Comparison of ENCODE assay signal across 13 cellular contexts in the genomic region with DNA sequence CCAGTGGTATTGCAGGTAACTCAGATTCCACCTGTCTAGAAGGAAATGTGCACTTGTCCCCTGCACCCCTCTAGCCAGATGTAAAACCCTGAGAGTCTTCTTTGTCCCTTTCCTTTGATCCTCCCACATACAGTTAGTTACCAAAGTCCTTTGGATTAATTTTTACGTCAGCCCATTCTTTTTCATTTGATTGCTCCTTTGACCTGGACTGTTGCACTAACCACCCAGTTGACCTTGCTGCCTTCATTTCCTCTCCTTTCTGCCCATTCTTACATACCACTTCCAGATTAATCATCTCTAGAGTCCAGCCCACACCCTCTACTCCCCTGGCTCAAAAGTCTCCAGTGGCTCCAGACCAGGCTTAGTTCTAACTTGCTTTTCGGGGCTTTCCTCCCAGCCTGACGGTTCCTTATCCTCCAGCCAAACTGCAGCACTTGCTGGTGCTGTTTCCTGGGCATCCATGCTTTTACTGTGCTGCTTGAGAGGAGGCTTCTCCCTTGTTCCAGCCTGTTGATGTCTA.
DNase-seq lines count a peak whose midpoint lies in the region; ATAC-seq, FAIRE-seq and TF ChIP-seq lines count a peak whose summit lies in the region.
"Had no signal": no experiment of that assay in that cellular context is flagged by ENCODE, and none has a peak within 500 bp of the region (broad histone marks: within the 10 kb centered on the region; RNA-seq: fewer than 3 reads in every experiment).

No MANE protein-coding gene starts in this region.

- RAD21 ChIA-PET in GM12878 (lab: Charles Lee; ENCODE audit: unreplicated experiment) = interaction anchor here (1.5 to 10.8 kb wide), 2 partner anchors 31 to 79 kb away, joined by 6 to 157 read pairs; no protein-coding TSS in a partner anchor

- peaks cover 27% of the 10 kb centered on the region for H3K4me1 ChIP-seq in GM12878 (ENCODE audit: control insufficient read depth, insufficient read depth, low read length)
- H3K4me1 ChIP-seq in lower lobe of right lung = peaks cover 76% of the 10 kb centered on the region
- peaks cover 64 to 86% (median 67%) of the 10 kb centered on the region in 4 donors for H3K4me1 ChIP-seq in upper lobe of left lung

- no peak overlapping the region for H3K9ac ChIP-seq in GM12878 (ENCODE audit: control insufficient read depth, insufficient read depth, low read length)

- SMC1A ChIA-PET in GM12878 (lab: Charles Lee; ENCODE audit: uncharacterized antibody, unreplicated experiment) = interaction anchor here (1.0 to 21.8 kb wide), 5 partner anchors 19 to 78 kb away, joined by 3 to 569 read pairs (median 4); no protein-coding TSS in a partner anchor

- H4K20me1 ChIP-seq in GM12878 (ENCODE audit: control insufficient read depth, insufficient read depth) = no peaks in the 10 kb centered on the region

- no peak for TF ChIP-seq CTCF in GM12878 (IDR thresholded peaks at IDR 0.05 in 2 of 3, conservative IDR thresholded peaks at IDR 0.05 in 1 of 3; ENCODE audit: control insufficient read depth in 2 of 3, extremely low read depth in 1 of 3, insufficient read depth in 1 of 3, low read depth in 3 of 3, low read length in 3 of 3)
- TF ChIP-seq CTCF in lower lobe of right lung (IDR thresholded peaks at IDR 0.05) = no peak
- TF ChIP-seq CTCF in upper lobe of left lung (IDR thresholded peaks at IDR 0.05) = no peak
- TF ChIP-seq CTCF in glutamatergic neuron (IDR thresholded peaks at IDR 0.05; ENCODE audit: partially characterized antibody, unreplicated experiment) = no peak

- 82% methylated on average over 3 of the region's 3 CpGs for WGBS in GM12878 (ENCODE audit: insufficient coverage, insufficient replicate concordance, low lambda C conversion rate, missing lambda C conversion rate)
- WGBS in upper lobe of left lung, 2 donors = 58 to 59% methylated on average over 3 of the region's 3 CpGs

- H2AFZ ChIP-seq in GM12878 (ENCODE audit: control insufficient read depth, low read depth, low read length) = no peak overlapping the region

- H3K4me3 ChIP-seq in GM12878 = no peak overlapping the region
- no peak overlapping the region for H3K4me3 ChIP-seq in lower lobe of right lung
- no peak overlapping the region for H3K4me3 ChIP-seq in upper lobe of left lung
- H3K4me3 ChIP-seq: skin epidermis had no signal

- H3K27me3 ChIP-seq in GM12878 (replicated peaks in 1 of 2; ENCODE audit: control insufficient read depth in 2 of 2, insufficient read depth in 2 of 2, low read length in 1 of 2) (no peaks in the 10 kb centered on the region), lower lobe of right lung (ENCODE audit: low read depth) (no peaks in the 10 kb centered on the region), upper lobe of left lung (no peaks in the 10 kb centered on the region)
- H3K27me3 ChIP-seq: brain microvascular endothelial cell, foreskin keratinocyte had no signal

- H3K27me3 Mint-ChIP-seq in activated naive CD8-positive, alpha-beta T cell treated with anti-CD3 and anti-CD28 coated beads, Interleukin-2, amount 10 ng/mL, durations not matched to agents 7 days and 5 days = no peaks in the 10 kb centered on the region
- H3K27me3 Mint-ChIP-seq in activated naive CD8-positive, alpha-beta T cell treated with anti-CD3 and anti-CD28 coated beads, Interleukin-2, amount 50 U/mL, for 24 hours = no peaks in the 10 kb centered on the region
- peaks cover 12% of the 10 kb centered on the region for H3K27me3 Mint-ChIP-seq in glutamatergic neuron (ENCODE audit: unreplicated experiment)

- H3K9me3 ChIP-seq in GM12878 (replicated peaks; ENCODE audit: control insufficient read depth, insufficient read depth, low read length) (no peaks in the 10 kb centered on the region), lower lobe of right lung (no peaks in the 10 kb centered on the region), upper lobe of left lung (no peaks in the 10 kb centered on the region)

- no peak overlapping the region for H3K27ac ChIP-seq in GM12878 (ENCODE audit: control insufficient read depth, insufficient read depth)
- H3K27ac ChIP-seq in lower lobe of right lung = peak overlapping the region; percentile 39
- H3K27ac ChIP-seq in upper lobe of left lung = peak overlapping the region; percentile 22 to 95 (median 94)
- H3K27ac ChIP-seq: brain microvascular endothelial cell, foreskin keratinocyte had no signal

- no TSS peak for BruUV-seq in GM12878 (replicated peaks; lab: Mats Ljungman, UMichigan)

- peaks cover 3% of the 10 kb centered on the region for H3K36me3 Mint-ChIP-seq in activated naive CD8-positive, alpha-beta T cell treated with anti-CD3 and anti-CD28 coated beads, Interleukin-2, amount 10 ng/mL, durations not matched to agents 7 days and 5 days
- no peaks in the 10 kb centered on the region for H3K36me3 Mint-ChIP-seq in activated naive CD8-positive, alpha-beta T cell treated with anti-CD3 and anti-CD28 coated beads, Interleukin-2, amount 50 U/mL, for 24 hours (ENCODE audit: low read depth)
- H3K36me3 Mint-ChIP-seq in glutamatergic neuron (ENCODE audit: unreplicated experiment) = no peaks in the 10 kb centered on the region

- no peak for TF ChIP-seq POLR2A in GM12878 (IDR thresholded peaks at IDR 0.05; ENCODE audit: low read depth, low read length)
- no peak for TF ChIP-seq POLR2A in upper lobe of left lung (IDR thresholded peaks at IDR 0.05)

- in situ Hi-C loops in GM12878 (cut with MboI) = no loop called here

- TF ChIP-seq RAD21 in GM12878 (IDR thresholded peaks at IDR 0.05; ENCODE audit: insufficient read depth, low read depth, low read length) = no peak

- POLR2A ChIA-PET in activated naive CD8-positive, alpha-beta T cell treated with anti-CD3 and anti-CD28 coated beads, Interleukin-2, amount 10 ng/mL, durations not matched to agents 7 days and 5 days (lab: Charles Lee) = interaction anchor here (0.5 kb wide), 1 partner anchor 423 kb away, joined by 3 read pairs; no protein-coding TSS in a partner anchor
- POLR2A ChIA-PET in GM12878 (lab: Charles Lee) = interaction anchor here (0.6 to 14.4 kb wide), 3 partner anchors 16 to 88 kb away, joined by 4 to 504 read pairs (median 5); no protein-coding TSS in a partner anchor

- peaks cover 28% of the 10 kb centered on the region for H3K79me2 ChIP-seq in GM12878 (ENCODE audit: control insufficient read depth, insufficient read depth, low read length)

- no peaks in the 10 kb centered on the region for H3K9me3 Mint-ChIP-seq in activated naive CD8-positive, alpha-beta T cell treated with anti-CD3 and anti-CD28 coated beads, Interleukin-2, amount 10 ng/mL, durations not matched to agents 7 days and 5 days
- H3K9me3 Mint-ChIP-seq in activated naive CD8-positive, alpha-beta T cell treated with anti-CD3 and anti-CD28 coated beads, Interleukin-2, amount 50 U/mL, for 24 hours = no peaks in the 10 kb centered on the region
- peaks cover 16% of the 10 kb centered on the region for H3K9me3 Mint-ChIP-seq in glutamatergic neuron (ENCODE audit: unreplicated experiment)

- H3K4me1 Mint-ChIP-seq in activated naive CD8-positive, alpha-beta T cell treated with anti-CD3 and anti-CD28 coated beads, Interleukin-2, amount 10 ng/mL, durations not matched to agents 7 days and 5 days = peaks cover 15% of the 10 kb centered on the region
- H3K4me1 Mint-ChIP-seq in activated naive CD8-positive, alpha-beta T cell treated with anti-CD3 and anti-CD28 coated beads, Interleukin-2, amount 50 U/mL, for 24 hours = peaks cover 28% of the 10 kb centered on the region
- H3K4me1 Mint-ChIP-seq in glutamatergic neuron (ENCODE audit: low read depth, unreplicated experiment) = peaks cover 27% of the 10 kb centered on the region

- ATAC-seq in activated naive CD8-positive, alpha-beta T cell treated with anti-CD3 and anti-CD28 coated beads, Interleukin-2, amount 10 ng/mL, durations not matched to agents 7 days and 5 days (ENCODE audit: low read depth) = no peak
- no peak for ATAC-seq in activated naive CD8-positive, alpha-beta T cell treated with anti-CD3 and anti-CD28 coated beads, Interleukin-2, amount 50 U/mL, for 24 hours
- no peak for ATAC-seq in GM12878
- ATAC-seq in lower lobe of right lung = no peak
- ATAC-seq in upper lobe of left lung (ENCODE audit: low FRiP score in 2 of 2) = no peak
- ATAC-seq: foreskin keratinocyte had no signal

- CTCF ChIA-PET in GM12878 (lab: Yijun Ruan, JAX) = interaction anchor here (2.2 kb wide), 2 partner anchors 32 to 149 kb away, joined by 7 to 10 read pairs; no protein-coding TSS in a partner anchor

- DNase-seq in activated naive CD8-positive, alpha-beta T cell treated with anti-CD3 and anti-CD28 coated beads, Interleukin-2, amount 10 ng/mL, durations not matched to agents 7 days and 5 days = no peak
- no peak for DNase-seq in activated naive CD8-positive, alpha-beta T cell treated with anti-CD3 and anti-CD28 coated beads, Interleukin-2, amount 50 U/mL, for 24 hours
- DNase-seq in GM12878 (ENCODE audit: low read depth, low spot score) (no peak), lower lobe of right lung (no peak), upper lobe of left lung (no peak), HuH-7.5 (ENCODE audit: low spot score) (no peak), glutamatergic neuron (no peak)
- no peak for DNase-seq in activated naive CD4-positive, alpha-beta T cell treated with Interleukin-2 at 50 U/mL for 16 hours
- DNase-seq: brain microvascular endothelial cell, foreskin keratinocyte, midbrain had no signal

- no peak overlapping the region for H3K4me2 ChIP-seq in GM12878 (ENCODE audit: control insufficient read depth, insufficient read depth)

- FAIRE-seq in GM12878 (lab: Jason Lieb, UNC) = no peak
- FAIRE-seq: A204.1 had no signal

- TF ChIP-seq EP300 in GM12878 (IDR thresholded peaks at IDR 0.05; ENCODE audit: borderline replicate concordance in 1 of 2, control insufficient read depth in 1 of 2, low read depth in 2 of 2, low read length in 2 of 2) (no peak), upper lobe of left lung (IDR thresholded peaks at IDR 0.05) (no peak)

- no peak overlapping the region for H3K4me3 Mint-ChIP-seq in activated naive CD8-positive, alpha-beta T cell treated with anti-CD3 and anti-CD28 coated beads, Interleukin-2, amount 10 ng/mL, durations not matched to agents 7 days and 5 days
- no peak overlapping the region for H3K4me3 Mint-ChIP-seq in activated naive CD8-positive, alpha-beta T cell treated with anti-CD3 and anti-CD28 coated beads, Interleukin-2, amount 50 U/mL, for 24 hours
- H3K4me3 Mint-ChIP-seq in glutamatergic neuron (ENCODE audit: unreplicated experiment) = no peak overlapping the region

- intact Hi-C loops in GM12878 (cut with micrococcal nuclease; ENCODE audit: unreplicated experiment) (no loop called here), lower lobe of right lung (cut with DNase I) (no loop called here)

- H3K36me3 ChIP-seq in GM12878 (ENCODE audit: control insufficient read depth in 2 of 2, insufficient read depth in 2 of 2, low read length in 1 of 2) = no peaks in the 10 kb centered on the region
- H3K36me3 ChIP-seq in lower lobe of right lung = no peaks in the 10 kb centered on the region
- H3K36me3 ChIP-seq in upper lobe of left lung = no peaks in the 10 kb centered on the region

- H3K27ac Mint-ChIP-seq in activated naive CD8-positive, alpha-beta T cell treated with anti-CD3 and anti-CD28 coated beads, Interleukin-2, amount 10 ng/mL, durations not matched to agents 7 days and 5 days = peak overlapping the region; percentile 13
- no peak overlapping the region for H3K27ac Mint-ChIP-seq in activated naive CD8-positive, alpha-beta T cell treated with anti-CD3 and anti-CD28 coated beads, Interleukin-2, amount 50 U/mL, for 24 hours
- H3K27ac Mint-ChIP-seq in glutamatergic neuron (ENCODE audit: unreplicated experiment) = no peak overlapping the region
